8 cellular contexts compared by ENCODE assay signal in the genomic region with DNA sequence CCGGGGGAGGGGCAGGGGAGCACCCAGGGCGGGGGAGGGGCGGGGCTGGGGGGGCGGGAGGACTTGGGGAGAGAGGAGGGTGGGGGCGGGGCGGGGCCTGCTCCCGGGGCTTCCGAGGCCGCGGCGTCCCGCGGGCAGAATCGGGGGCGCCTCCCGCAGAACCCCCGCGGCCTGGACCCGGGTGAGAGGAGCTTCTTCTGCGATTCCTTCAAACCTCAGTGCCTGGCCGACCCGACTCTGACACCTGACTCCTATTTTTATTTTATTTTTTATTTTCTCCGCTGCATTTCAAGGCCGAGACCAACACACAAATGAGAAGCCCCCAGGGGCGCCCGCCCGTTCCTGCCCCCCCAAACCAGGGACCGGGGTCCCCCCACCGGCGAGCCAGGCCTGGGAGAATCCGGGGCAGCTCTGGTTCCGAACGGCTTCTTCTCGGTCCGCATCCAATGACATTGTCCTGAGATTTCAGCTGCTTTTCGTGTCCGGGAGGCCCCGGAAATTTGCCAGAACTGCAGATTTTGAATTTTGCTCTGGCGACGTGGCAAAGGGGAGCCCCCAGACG. TPM values are rescaled to one million over a fixed set of nuclear protein-coding genes. Genes with fewer than 3 reads are reported as not detected.
A peak's percentile ranks its signal among the peaks of the same experiment; 100 is the strongest.
DNase-seq lines count a peak whose midpoint lies in the region; ATAC-seq and TF ChIP-seq lines count a peak whose summit lies in the region.
"Had no signal": no experiment of that assay in that cellular context is flagged by ENCODE, and none has a peak within 500 bp of the region (broad histone marks: within the 10 kb centered on the region; RNA-seq: fewer than 3 reads in every experiment).

No MANE protein-coding gene starts in this region.

- H3K9ac ChIP-seq in HUES64 (ENCODE audit: low read depth, low read length): no peak overlapping the region

- H3K4me1 Mint-ChIP-seq in brain: peaks cover 11% of the 10 kb centered on the region

- intact Hi-C loops in lower lobe of right lung (cut with DNase I) (no loop called here), thyroid gland (cut with DNase I) (loop anchor here (10.0 kb wide), 1 partner anchor 210 kb away; the partner anchor contains the start of gene PROZ)

- H3K36me3 ChIP-seq in HUES64 (ENCODE audit: insufficient read depth, low read length): peaks cover 16% of the 10 kb centered on the region
- no peaks in the 10 kb centered on the region for H3K36me3 ChIP-seq in lower lobe of right lung
- no peaks in the 10 kb centered on the region for H3K36me3 ChIP-seq in thyroid gland

- H3K27me3 Mint-ChIP-seq in brain: peaks cover 2% of the 10 kb centered on the region

- H3K9me3 Mint-ChIP-seq in brain: peaks cover 0 to 2% (median 0%) of the 10 kb centered on the region in 5 experiments

- no peak for TF ChIP-seq CTCF in brain (conservative IDR thresholded peaks at IDR 0.05)
- TF ChIP-seq CTCF in lower lobe of right lung (IDR thresholded peaks at IDR 0.05): no peak
- TF ChIP-seq CTCF in thyroid gland (IDR thresholded peaks at IDR 0.05): no peak

- DNase-seq in lower lobe of right lung (no peak), thyroid gland (peak in 1 of 2 donors; percentile 16)
- DNase-seq in stimulated activated CD4-positive, alpha-beta T cell treated with anti-CD3 and anti-CD28 coated beads, Interleukin-4, amount 100 ng/mL, for 4 hours: no peak

- ATAC-seq in lower lobe of right lung (peak in 1 of 2 donors; percentile 10), HG03469 (IDR thresholded peaks at IDR 0.05; ENCODE audit: unreplicated experiment) (no peak), HG02623 (IDR thresholded peaks at IDR 0.05; ENCODE audit: unreplicated experiment) (no peak)

- H3K36me3 Mint-ChIP-seq in brain: no peaks in the 10 kb centered on the region

- H3K4me3 Mint-ChIP-seq in brain: peak overlapping the region; percentile 9 to 70 (median 60)

- WGBS in HUES64: 40% methylated on average over 37 of the region's 41 CpGs
- 13 to 14% methylated on average over 30 to 31 of the region's 41 CpGs for WGBS in thyroid gland, 2 donors

- no peak overlapping the region for H3K27ac Mint-ChIP-seq in brain

- no peaks in the 10 kb centered on the region for H3K9me3 ChIP-seq in HUES64 (ENCODE audit: insufficient read depth, low read depth, low read length)
- no peaks in the 10 kb centered on the region for H3K9me3 ChIP-seq in lower lobe of right lung
- no peaks in the 10 kb centered on the region for H3K9me3 ChIP-seq in thyroid gland

- no peak for TF ChIP-seq POLR2A in thyroid gland (IDR thresholded peaks at IDR 0.05)

- H3K4me1 ChIP-seq in HUES64 (ENCODE audit: insufficient read depth, low read length) (peaks cover 10% of the 10 kb centered on the region; the same call in 1 of the 2 replicates), lower lobe of right lung (peaks cover 21% of the 10 kb centered on the region), thyroid gland (peaks cover 7 to 10% of the 10 kb centered on the region in 2 donors)

- H3K4me3 ChIP-seq in HUES64 (ENCODE audit: low read length) (peak overlapping the region; percentile 42), lower lobe of right lung (peak overlapping the region; percentile 46), thyroid gland (replicated peaks in 1 of 3) (peak overlapping the region in 1 of 3 donors; percentile 23)

- H3K27me3 ChIP-seq in HUES64 (ENCODE audit: insufficient read depth, low read length) (peaks cover 10% of the 10 kb centered on the region), lower lobe of right lung (ENCODE audit: low read depth) (peaks cover 25% of the 10 kb centered on the region), thyroid gland (no peaks in the 10 kb centered on the region)

- H3K27ac ChIP-seq in HUES64 (ENCODE audit: low read depth, low read length) (peak overlapping the region; percentile 49; the same call in 1 of the 2 replicates), lower lobe of right lung (peak overlapping the region; percentile 62), thyroid gland (peak overlapping the region; percentile 17 to 78 (median 48))

RNA-seq across cellular contexts. Expression of gene GRTP1, which starts 0.5 kb away (rescaled TPM):
- polyA plus RNA-seq in HUES64 (2013, experiment 1 of 2): 20.2 TPM
- 17.2 TPM for polyA plus RNA-seq in HUES64 (2013, experiment 2 of 2)
- polyA plus RNA-seq in brain (ENCODE audit: insufficient read depth, low read depth, low replicate concordance): 0.78 TPM
- total RNA-seq in lower lobe of right lung (4.2 TPM), thyroid gland (1 to 10 TPM; 1.7 to 5.7 (median 5.1) TPM)
- total RNA-seq: glomerular endothelial cell had no signal
